ENCODE assay signal across 14 cellular contexts in genomic region chrX:47572773-47573333, GRCh38. TPM values are rescaled to one million over a fixed set of nuclear protein-coding genes. Genes with fewer than 3 reads are reported as not detected.
DNase-seq lines count a peak whose midpoint lies in the region; ATAC-seq and TF ChIP-seq lines count a peak whose summit lies in the region.
"Had no signal": no experiment of that assay in that cellular context is flagged by ENCODE, and none has a peak within 500 bp of the region (broad histone marks: within the 10 kb centered on the region; RNA-seq: fewer than 3 reads in every experiment).

No MANE protein-coding gene starts in this region.

- TF ChIP-seq CTCF in heart right ventricle (IDR thresholded peaks at IDR 0.05) = no peak
- no peak for TF ChIP-seq CTCF in brain (conservative IDR thresholded peaks at IDR 0.05)

- H3K36me3 Mint-ChIP-seq in brain = peaks cover 25% of the 10 kb centered on the region

- no peaks in the 10 kb centered on the region for H3K9me3 ChIP-seq in heart right ventricle
- no peaks in the 10 kb centered on the region for H3K9me3 ChIP-seq in mucosa of rectum (ENCODE audit: control insufficient read depth in 2 of 2, low read length in 2 of 2)
- H3K9me3 ChIP-seq: Peyer's patch, right lobe of liver, thyroid gland had no signal

- H3K4me3 ChIP-seq in heart right ventricle (no peak overlapping the region), mucosa of rectum (ENCODE audit: low read length in 2 of 2) (no peak overlapping the region)
- H3K4me3 ChIP-seq: right lobe of liver, thyroid gland had no signal

- H3K36me3 ChIP-seq in heart right ventricle = peaks cover 0 to 43% (median 9%) of the 10 kb centered on the region in 9 donors
- peaks cover 9 to 21% of the 10 kb centered on the region in 2 donors for H3K36me3 ChIP-seq in mucosa of rectum (ENCODE audit: control insufficient read depth in 2 of 2, insufficient read depth in 2 of 2, low read length in 2 of 2)

- H3K9ac ChIP-seq in mucosa of rectum (ENCODE audit: low read depth in 1 of 2, low read length in 2 of 2) = no peak overlapping the region

- 65 to 67% methylated on average over 8 to 9 of the region's 9 CpGs for WGBS in heart right ventricle, 2 donors

- peak overlapping the region in 9 of 10 donors; percentile 8 to 87 (median 67) for H3K27ac ChIP-seq in heart right ventricle
- H3K27ac ChIP-seq in mucosa of rectum (ENCODE audit: low read depth in 2 of 2, low read length in 2 of 2) = peak overlapping the region; percentile 3 to 9
- H3K27ac ChIP-seq: right lobe of liver had no signal

- H3K9me3 Mint-ChIP-seq in brain = peaks cover 0 to 41% (median 0%) of the 10 kb centered on the region in 5 experiments
- H3K9me3 Mint-ChIP-seq: memory B cell had no signal

- H3K27me3 ChIP-seq in heart right ventricle = peaks cover 0 to 22% (median 0%) of the 10 kb centered on the region in 7 donors
- H3K27me3 ChIP-seq in mucosa of rectum (ENCODE audit: control insufficient read depth in 2 of 2, insufficient read depth in 2 of 2, low read length in 2 of 2) = no peaks in the 10 kb centered on the region
- H3K27me3 ChIP-seq: Peyer's patch, right lobe of liver, thyroid gland had no signal

- peaks cover 6% of the 10 kb centered on the region for H3K4me1 Mint-ChIP-seq in brain

- intact Hi-C loops in heart right ventricle (cut with DNase I) (loop anchor here in 1 of 10 donors (10.0 kb wide), 1 partner anchor 72 kb away; no protein-coding TSS in a partner anchor), left ventricle myocardium superior (cut with micrococcal nuclease) (no loop called here)

- H3K27ac Mint-ChIP-seq in brain = peak overlapping the region in 3 of 5 experiments; percentile 56 to 86 (median 86)
- H3K27ac Mint-ChIP-seq: memory B cell had no signal

- H3K4me1 ChIP-seq in heart right ventricle = peaks cover 0 to 16% (median 5%) of the 10 kb centered on the region in 9 donors
- H3K4me1 ChIP-seq in mucosa of rectum (ENCODE audit: control insufficient read depth in 2 of 2, insufficient read depth in 2 of 2, low read length in 2 of 2) = no peaks in the 10 kb centered on the region
- H3K4me1 ChIP-seq: Peyer's patch, right lobe of liver had no signal

- peaks cover 4% of the 10 kb centered on the region for H3K27me3 Mint-ChIP-seq in brain

- no peak overlapping the region for H3K4me3 Mint-ChIP-seq in brain
- H3K4me3 Mint-ChIP-seq: memory B cell had no signal

- DNase-seq in heart right ventricle = no peak
- no peak for DNase-seq in left ventricle myocardium superior
- no peak for DNase-seq in NCI-H748 (lab: John Stamatoyannopoulos, UW; ENCODE audit: unreplicated experiment)
- DNase-seq in NCI-H345 (lab: John Stamatoyannopoulos, UW) = no peak
- DNase-seq: effector memory CD4-positive, alpha-beta T cell; glutamatergic neuron; Peyer's patch; right lobe of liver; thyroid gland had no signal

- ATAC-seq in heart right ventricle (peak in 2 of 8 donors; percentile 3 to 13), left ventricle myocardium superior (no peak), GM19351 (IDR thresholded peaks at IDR 0.05; ENCODE audit: unreplicated experiment) (no peak), HG03460 (IDR thresholded peaks at IDR 0.05; ENCODE audit: unreplicated experiment) (no peak)

RNA-seq across cellular contexts. Expression of gene TIMP1, which starts 9.4 kb away (rescaled TPM):
- total RNA-seq in heart right ventricle (100 to 1,000 TPM in 2 of 10 donors, 10 to 100 TPM in 8; 32.8 to 534 (median 68.8) TPM), left ventricle myocardium superior (114 TPM)
- polyA plus RNA-seq in heart right ventricle (100 to 1,000 TPM; 240 to 826 TPM), brain (ENCODE audit: insufficient read depth, low read depth, low replicate concordance) (94.8 TPM)

RNA-seq across cellular contexts. Expression of gene ARAF, which starts 11.8 kb away (rescaled TPM):
- 10 to 100 TPM; 73.0 to 93.1 (median 79.8) TPM for total RNA-seq in heart right ventricle
- polyA plus RNA-seq in heart right ventricle = 10 to 100 TPM; 45.2 to 57.0 TPM
- total RNA-seq in left ventricle myocardium superior = 78.3 TPM
- polyA plus RNA-seq in brain (ENCODE audit: insufficient read depth, low read depth, low replicate concordance) = 55.5 TPM

RNA-seq across cellular contexts. Expression of gene SYN1, which starts 46.8 kb away (rescaled TPM):
- total RNA-seq in heart right ventricle (10 to 100 TPM; 10.4 to 16.3 (median 13.8) TPM), left ventricle myocardium superior (9.4 TPM)
- polyA plus RNA-seq in heart right ventricle (10 to 100 TPM in 1 of 2 donors, 1 to 10 TPM in 1; 7.0 to 11.1 TPM), brain (ENCODE audit: insufficient read depth, low read depth, low replicate concordance) (275 TPM)

RNA-seq across cellular contexts. Expression of gene CFP, which starts 56.9 kb away (rescaled TPM):
- 10 to 100 TPM in 1 of 10 donors, 1 to 10 TPM in 9; 1.1 to 12.4 (median 1.8) TPM for total RNA-seq in heart right ventricle
- polyA plus RNA-seq in heart right ventricle = 1 to 10 TPM; 2.3 to 2.4 TPM
- total RNA-seq in left ventricle myocardium superior = 2.1 TPM
- 1.1 TPM for polyA plus RNA-seq in brain (ENCODE audit: insufficient read depth, low read depth, low replicate concordance)
